ENCODE assay signal across 5 cellular contexts in genomic region chr12:100871335-100871734, GRCh38.
"Had no signal": no experiment of that assay in that cellular context is flagged by ENCODE, and none has a peak within 500 bp of the region (broad histone marks: within the 10 kb centered on the region; RNA-seq: fewer than 3 reads in every experiment).

No MANE protein-coding gene starts in this region.

- ATAC-seq: GM23338, K562 had no signal

- H3K4me2 ChIP-seq: GM23338 had no signal

- H2AFZ ChIP-seq: GM23338 had no signal

- H3K4me3 ChIP-seq: GM23338, K562 had no signal

- DNase-seq: H9, HCEC 1CT, IMR-90 had no signal
